In genomic region chr9:114344188-114344566, GRCh38 we compare ENCODE assay signal across 22 cellular contexts. TPM values are rescaled to one million over a fixed set of nuclear protein-coding genes. Genes with fewer than 3 reads are reported as not detected.
DNase-seq lines count a peak whose midpoint lies in the region; ATAC-seq lines count a peak whose summit lies in the region.
"Had no signal": no experiment of that assay in that cellular context is flagged by ENCODE, and none has a peak within 500 bp of the region (broad histone marks: within the 10 kb centered on the region; RNA-seq: fewer than 3 reads in every experiment).

No MANE protein-coding gene starts in this region.

- H3K4me3 Mint-ChIP-seq in activated T-cell treated with anti-CD3 and anti-CD28 coated beads, Interleukin-2, amount 50 U/mL, for 24 hours = no peak overlapping the region
- no peak overlapping the region for H3K4me3 Mint-ChIP-seq in activated T-helper 2 cell treated with anti-CD3 and anti-CD28 coated beads, Interferon-gamma antibody, Interleukin-2, Interleukin-4, amounts not matched to agents 10 μg/mL and 5 μg/mL and 100 μg/mL, durations not matched to agents 14 hours and 24 hours and 36 hours (ENCODE audit: low read depth)
- no peak overlapping the region for H3K4me3 Mint-ChIP-seq in stimulated activated naive B cell treated with anti-CD40 and anti-IgM and Interleukin-4, amounts not matched to agents 10 μg/mL and 1 μg/mL and 100 μg/mL, for 72 hours
- H3K4me3 Mint-ChIP-seq: dendritic cell treated with granulocyte-macrophage colony-stimulating factor and Interleukin-4, amounts not matched to agents 40 ng/mL and 50 ng/mL, for 4 days had no signal

- H3K4me3 ChIP-seq in muscle layer of colon (ENCODE audit: low read depth in 1 of 2, low read length in 2 of 2) = peak overlapping the region in 1 of 2 donors; percentile 1
- H3K4me3 ChIP-seq: BLaER1 treated with 17β-estradiol and CSF1 and Interleukin-3, amounts not matched to agents 10 nM and 100 nM; stomach; uterus had no signal

- H3K36me3 Mint-ChIP-seq in activated T-cell treated with anti-CD3 and anti-CD28 coated beads, Interleukin-2, amount 50 U/mL, for 24 hours (ENCODE audit: low read depth) = peaks cover 95% of the 10 kb centered on the region
- peaks cover 92% of the 10 kb centered on the region for H3K36me3 Mint-ChIP-seq in activated T-helper 2 cell treated with anti-CD3 and anti-CD28 coated beads, Interferon-gamma antibody, Interleukin-2, Interleukin-4, amounts not matched to agents 10 μg/mL and 5 μg/mL and 100 μg/mL, durations not matched to agents 14 hours and 24 hours and 36 hours (ENCODE audit: low read depth)
- H3K36me3 Mint-ChIP-seq in stimulated activated naive B cell treated with anti-CD40 and anti-IgM and Interleukin-4, amounts not matched to agents 10 μg/mL and 1 μg/mL and 100 μg/mL, for 72 hours = peaks cover 73 to 78% of the 10 kb centered on the region in 2 donors

- intact Hi-C loops in activated T-helper 2 cell treated with anti-CD3 and anti-CD28 coated beads, Interferon-gamma antibody, Interleukin-2, Interleukin-4, amounts not matched to agents 10 μg/mL and 5 μg/mL and 100 μg/mL, durations not matched to agents 14 hours and 24 hours and 36 hours (cut with micrococcal nuclease) = no loop called here

- no peaks in the 10 kb centered on the region for H3K9me3 ChIP-seq in muscle layer of colon (ENCODE audit: low read length)
- H3K9me3 ChIP-seq: BLaER1 treated with 17β-estradiol and CSF1 and Interleukin-3, amounts not matched to agents 10 nM and 100 nM; stomach; uterus had no signal

- DNase-seq in activated T-cell treated with anti-CD3 and anti-CD28 coated beads, Interleukin-2, amount 50 U/mL, for 24 hours = no peak
- no peak for DNase-seq in activated T-cell treated with anti-CD3 and anti-CD28 coated beads, Interleukin-2, amount 50 U/mL, for 1 hour
- DNase-seq in activated T-helper 2 cell treated with anti-CD3 and anti-CD28 coated beads, Interferon-gamma antibody, Interleukin-2, Interleukin-4, amounts not matched to agents 10 μg/mL and 5 μg/mL and 100 μg/mL, durations not matched to agents 14 hours and 24 hours and 36 hours (ENCODE audit: low spot score) = no peak
- DNase-seq in stimulated activated naive B cell treated with anti-CD40 and anti-IgM and Interleukin-4, amounts not matched to agents 10 μg/mL and 1 μg/mL and 100 μg/mL, for 72 hours = no peak
- no peak for DNase-seq in ecto neural progenitor cell (ENCODE audit: low spot score)
- DNase-seq: activated CD4-positive, alpha-beta T cell treated with anti-CD3 and anti-CD28 coated beads, Interleukin-2, amount 50 U/mL, for 4 hours; activated T-cell treated with anti-CD3 and anti-CD28 coated beads, Interleukin-2, amount 50 U/mL, for 48 hours; GOT3; NCI-H1417; NCI-H69; right cardiac atrium; stomach; SW 1271; uterus had no signal

- no peaks in the 10 kb centered on the region for H3K27me3 ChIP-seq in muscle layer of colon (ENCODE audit: control insufficient read depth in 1 of 2, insufficient read depth in 2 of 2, low read length in 2 of 2)
- H3K27me3 ChIP-seq: BLaER1 treated with 17β-estradiol and CSF1 and Interleukin-3, amounts not matched to agents 10 nM and 100 nM; stomach; uterus had no signal

- H3K27ac Mint-ChIP-seq in activated T-cell treated with anti-CD3 and anti-CD28 coated beads, Interleukin-2, amount 50 U/mL, for 24 hours = peak overlapping the region; percentile 80
- H3K27ac Mint-ChIP-seq in activated T-helper 2 cell treated with anti-CD3 and anti-CD28 coated beads, Interferon-gamma antibody, Interleukin-2, Interleukin-4, amounts not matched to agents 10 μg/mL and 5 μg/mL and 100 μg/mL, durations not matched to agents 14 hours and 24 hours and 36 hours = peak overlapping the region; percentile 12
- H3K27ac Mint-ChIP-seq in stimulated activated naive B cell treated with anti-CD40 and anti-IgM and Interleukin-4, amounts not matched to agents 10 μg/mL and 1 μg/mL and 100 μg/mL, for 72 hours = peak overlapping the region; percentile 77
- H3K27ac Mint-ChIP-seq: dendritic cell treated with granulocyte-macrophage colony-stimulating factor and Interleukin-4, amounts not matched to agents 40 ng/mL and 50 ng/mL, for 4 days had no signal

- no peak for ATAC-seq in stimulated activated naive B cell treated with anti-CD40 and anti-IgM and Interleukin-4, amounts not matched to agents 10 μg/mL and 1 μg/mL and 100 μg/mL, for 72 hours (replicated peaks)
- ATAC-seq in HG02981 (IDR thresholded peaks at IDR 0.05; ENCODE audit: unreplicated experiment) (no peak), HG03342 (IDR thresholded peaks at IDR 0.05; ENCODE audit: unreplicated experiment) (no peak)
- ATAC-seq: right cardiac atrium, Right ventricle myocardium inferior had no signal

- no peaks in the 10 kb centered on the region for H3K9me3 Mint-ChIP-seq in activated T-cell treated with anti-CD3 and anti-CD28 coated beads, Interleukin-2, amount 50 U/mL, for 24 hours
- H3K9me3 Mint-ChIP-seq in activated T-helper 2 cell treated with anti-CD3 and anti-CD28 coated beads, Interferon-gamma antibody, Interleukin-2, Interleukin-4, amounts not matched to agents 10 μg/mL and 5 μg/mL and 100 μg/mL, durations not matched to agents 14 hours and 24 hours and 36 hours = no peaks in the 10 kb centered on the region
- no peaks in the 10 kb centered on the region for H3K9me3 Mint-ChIP-seq in stimulated activated naive B cell treated with anti-CD40 and anti-IgM and Interleukin-4, amounts not matched to agents 10 μg/mL and 1 μg/mL and 100 μg/mL, for 72 hours
- H3K9me3 Mint-ChIP-seq: dendritic cell treated with granulocyte-macrophage colony-stimulating factor and Interleukin-4, amounts not matched to agents 40 ng/mL and 50 ng/mL, for 4 days had no signal

- peak overlapping the region; percentile 67 for H3K27ac ChIP-seq in muscle layer of colon (ENCODE audit: low read depth, low read length)
- H3K27ac ChIP-seq: stomach had no signal

- H3K27me3 Mint-ChIP-seq in activated T-cell treated with anti-CD3 and anti-CD28 coated beads, Interleukin-2, amount 50 U/mL, for 24 hours = no peaks in the 10 kb centered on the region
- no peaks in the 10 kb centered on the region for H3K27me3 Mint-ChIP-seq in activated T-helper 2 cell treated with anti-CD3 and anti-CD28 coated beads, Interferon-gamma antibody, Interleukin-2, Interleukin-4, amounts not matched to agents 10 μg/mL and 5 μg/mL and 100 μg/mL, durations not matched to agents 14 hours and 24 hours and 36 hours (ENCODE audit: low read depth)
- no peaks in the 10 kb centered on the region for H3K27me3 Mint-ChIP-seq in stimulated activated naive B cell treated with anti-CD40 and anti-IgM and Interleukin-4, amounts not matched to agents 10 μg/mL and 1 μg/mL and 100 μg/mL, for 72 hours
- H3K27me3 Mint-ChIP-seq: dendritic cell treated with granulocyte-macrophage colony-stimulating factor and Interleukin-4, amounts not matched to agents 40 ng/mL and 50 ng/mL, for 4 days had no signal

- no peak overlapping the region for H3K9ac ChIP-seq in muscle layer of colon (ENCODE audit: low read length)

- peaks cover 26% of the 10 kb centered on the region for H3K4me1 ChIP-seq in muscle layer of colon (ENCODE audit: insufficient read depth, low read length)

- peaks cover 68% of the 10 kb centered on the region for H3K36me3 ChIP-seq in muscle layer of colon (ENCODE audit: insufficient read depth, low read length)
- H3K36me3 ChIP-seq: uterus had no signal

- H3K4me1 Mint-ChIP-seq in activated T-cell treated with anti-CD3 and anti-CD28 coated beads, Interleukin-2, amount 50 U/mL, for 24 hours (ENCODE audit: low read depth) = peaks cover 35% of the 10 kb centered on the region
- peaks cover 26% of the 10 kb centered on the region for H3K4me1 Mint-ChIP-seq in activated T-helper 2 cell treated with anti-CD3 and anti-CD28 coated beads, Interferon-gamma antibody, Interleukin-2, Interleukin-4, amounts not matched to agents 10 μg/mL and 5 μg/mL and 100 μg/mL, durations not matched to agents 14 hours and 24 hours and 36 hours (ENCODE audit: low read depth)
- peaks cover 44 to 67% of the 10 kb centered on the region in 2 donors for H3K4me1 Mint-ChIP-seq in stimulated activated naive B cell treated with anti-CD40 and anti-IgM and Interleukin-4, amounts not matched to agents 10 μg/mL and 1 μg/mL and 100 μg/mL, for 72 hours

RNA-seq across cellular contexts. Expression of gene ORM2, which starts 14.5 kb away (rescaled TPM):
- not detected in 2 replicates for total RNA-seq in activated T-helper 2 cell treated with anti-CD3 and anti-CD28 coated beads, Interferon-gamma antibody, Interleukin-2, Interleukin-4, amounts not matched to agents 10 μg/mL and 5 μg/mL and 100 μg/mL, durations not matched to agents 14 hours and 24 hours and 36 hours
- total RNA-seq: epithelial cell of proximal tubule, mononuclear cell, right cardiac atrium, Right ventricle myocardium inferior had no signal

RNA-seq across cellular contexts. Expression of gene ORM1, which starts 21.3 kb away (rescaled TPM):
- not detected in 2 replicates for total RNA-seq in activated T-helper 2 cell treated with anti-CD3 and anti-CD28 coated beads, Interferon-gamma antibody, Interleukin-2, Interleukin-4, amounts not matched to agents 10 μg/mL and 5 μg/mL and 100 μg/mL, durations not matched to agents 14 hours and 24 hours and 36 hours
- total RNA-seq: epithelial cell of proximal tubule, mononuclear cell had no signal

RNA-seq across cellular contexts. Expression of gene AKNA, which starts 43.6 kb away (rescaled TPM):
- total RNA-seq in activated T-helper 2 cell treated with anti-CD3 and anti-CD28 coated beads, Interferon-gamma antibody, Interleukin-2, Interleukin-4, amounts not matched to agents 10 μg/mL and 5 μg/mL and 100 μg/mL, durations not matched to agents 14 hours and 24 hours and 36 hours = 152 TPM in 2 replicates

Comparison
In these comparisons a context has a peak if more than half of its experiments do, and no peak if none do; other contexts are left out.
1. H3K27ac Mint-ChIP-seq: peak in every context shown above with its lines; median percentile 80 in activated T-cell treated with anti-CD3 and anti-CD28 coated beads, Interleukin-2, amount 50 U/mL, for 24 hours; 77 in stimulated activated naive B cell treated with anti-CD40 and anti-IgM and Interleukin-4, amounts not matched to agents 10 μg/mL and 1 μg/mL and 100 μg/mL, for 72 hours; 12 in activated T-helper 2 cell treated with anti-CD3 and anti-CD28 coated beads, Interferon-gamma antibody, Interleukin-2, Interleukin-4, amounts not matched to agents 10 μg/mL and 5 μg/mL and 100 μg/mL, durations not matched to agents 14 hours and 24 hours and 36 hours.